ENCODE assay signal across 8 cellular contexts in the genomic region with DNA sequence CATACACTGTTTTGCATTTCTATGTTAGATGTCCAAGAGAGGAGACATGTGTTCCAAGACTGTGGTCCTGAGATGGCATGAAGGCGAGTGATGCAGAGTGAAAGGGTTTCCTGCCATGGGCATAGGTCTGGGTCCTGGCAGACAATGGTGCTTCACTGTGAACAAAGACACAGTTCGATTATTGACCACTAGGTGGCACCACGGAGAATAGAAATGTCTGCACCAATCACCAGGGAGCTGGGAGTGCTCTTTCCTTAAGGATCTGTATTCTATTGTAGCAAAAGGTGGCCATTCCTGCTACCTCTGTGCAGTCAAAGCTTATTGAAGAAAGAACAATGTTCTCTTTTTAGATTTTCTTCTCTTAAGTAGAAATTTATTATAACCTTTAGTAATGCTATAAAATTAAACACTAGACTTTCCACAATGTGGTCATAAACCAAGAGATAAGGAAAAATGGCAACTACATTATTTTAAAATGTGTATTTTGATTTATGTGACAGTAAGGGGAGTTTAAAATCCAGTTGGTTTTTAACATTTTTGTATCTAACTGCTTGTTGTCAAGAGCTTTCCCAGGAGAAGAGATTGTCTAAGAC.
A peak's percentile ranks its signal among the peaks of the same experiment; 100 is the strongest.
DNase-seq lines count a peak whose midpoint lies in the region; ATAC-seq and TF ChIP-seq lines count a peak whose summit lies in the region.

No MANE protein-coding gene starts in this region.

- no peak for ATAC-seq in Right ventricle myocardium inferior
- ATAC-seq in psoas muscle, result no peak
- ATAC-seq in HG03039 (IDR thresholded peaks at IDR 0.05; ENCODE audit: unreplicated experiment), result no peak
- no peak for ATAC-seq in HG02973 (IDR thresholded peaks at IDR 0.05; ENCODE audit: unreplicated experiment)

- H3K27ac ChIP-seq in cardiac muscle cell, result no peak overlapping the region
- H3K27ac ChIP-seq in RWPE1, result no peak overlapping the region
- H3K27ac ChIP-seq in psoas muscle, result no peak overlapping the region

- DNase-seq in cardiac muscle cell (ENCODE audit: low read depth in 1 of 2, low spot score in 1 of 2), result peak; percentile 40 to 78
- no peak for DNase-seq in Right ventricle myocardium inferior (ENCODE audit: missing footprints)
- peak in 51 of 76 experiments; percentile 0 to 69 (median 21) for DNase-seq in HUDEP-2 (lab: John Stamatoyannopoulos, UW; ENCODE audit: unreplicated experiment in 76 of 76)
- DNase-seq in RWPE1 (ENCODE audit: low spot score), result peak; percentile 28
- DNase-seq in fibroblast of mammary gland (ENCODE audit: low read depth), result peak; percentile 26
- DNase-seq in psoas muscle, result no peak

- CTCF ChIA-PET in RWPE1 (lab: Yijun Ruan, JAX), result interaction anchor here (0.6 to 1.1 kb wide), 5 partner anchors 14 to 1213 kb away, joined by 3 to 4 read pairs (median 3); no protein-coding TSS in a partner anchor

- intact Hi-C loops in Right ventricle myocardium inferior (cut with DNase I), result no loop called here
- intact Hi-C loops in psoas muscle (cut with DNase I), result no loop called here

- POLR2A ChIA-PET in RWPE1 (lab: Yijun Ruan, JAX; ENCODE audit: low non-redundant PET), result no interaction called here

- H3K9me3 ChIP-seq in cardiac muscle cell (ENCODE audit: low read depth), result no peaks in the 10 kb centered on the region
- no peaks in the 10 kb centered on the region for H3K9me3 ChIP-seq in psoas muscle

- no peak overlapping the region for H3K4me3 ChIP-seq in cardiac muscle cell
- H3K4me3 ChIP-seq in fibroblast of mammary gland (ENCODE audit: control insufficient read depth, low read depth, low read length), result no peak overlapping the region
- H3K4me3 ChIP-seq in psoas muscle, result no peak overlapping the region

- H3K27me3 ChIP-seq in cardiac muscle cell (no peaks in the 10 kb centered on the region), psoas muscle (ENCODE audit: insufficient read depth in 3 of 3, low read length in 2 of 3) (no peaks in the 10 kb centered on the region)

- WGBS in psoas muscle, 3 donors, result 18 to 26% (median 20%) methylated on average over 3 of the region's 3 CpGs

- TF ChIP-seq CTCF in cardiac muscle cell (IDR thresholded peaks at IDR 0.05; ENCODE audit: low read depth, low read length) (peak; percentile 54), RWPE1 (conservative IDR thresholded peaks at IDR 0.05; ENCODE audit: low read depth) (peak; percentile 58), fibroblast of mammary gland (conservative IDR thresholded peaks at IDR 0.05; ENCODE audit: control insufficient read depth, insufficient read depth, low read depth, low read length) (peak; percentile 41), psoas muscle (IDR thresholded peaks at IDR 0.05) (peak; percentile 36)

- H3K4me1 ChIP-seq in cardiac muscle cell (ENCODE audit: low read depth) (no peaks in the 10 kb centered on the region), psoas muscle (no peaks in the 10 kb centered on the region)

- H3K36me3 ChIP-seq in cardiac muscle cell (no peaks in the 10 kb centered on the region), psoas muscle (ENCODE audit: insufficient read depth in 1 of 2, low read depth in 1 of 2) (no peaks in the 10 kb centered on the region)

Comparison
In these comparisons a context has a peak if more than half of its experiments do, and no peak if none do; other contexts are left out.
1. DNase-seq: peak in cardiac muscle cell (2 of 2), HUDEP-2 (51 of 76), RWPE1 (single experiment) and fibroblast of mammary gland (single experiment); none in Right ventricle myocardium inferior (single experiment) and psoas muscle (0 of 2).
2. Peak in every context shown above with its lines, with median percentiles within 50 percentile points of each other: CTCF ChIP-seq.